Comparison of ENCODE assay signal across 8 cellular contexts in genomic region chr19:47032171-47032811, GRCh38. TPM values are rescaled to one million over a fixed set of nuclear protein-coding genes. Genes with fewer than 3 reads are reported as not detected.
A peak's percentile ranks its signal among the peaks of the same experiment; 100 is the strongest.
DNase-seq lines count a peak whose midpoint lies in the region; ATAC-seq and TF ChIP-seq lines count a peak whose summit lies in the region.

No MANE protein-coding gene starts in this region.

- ATAC-seq in lung (ENCODE audit: insufficient read depth, low FRiP score) (no peak), GM21528 (IDR thresholded peaks at IDR 0.05; ENCODE audit: low FRiP score, unreplicated experiment) (no peak), HG03521 (IDR thresholded peaks at IDR 0.05; ENCODE audit: unreplicated experiment) (no peak)

- intact Hi-C loops in breast epithelium (cut with DNase I; ENCODE audit: low total_unique reads): no loop called here

- no peaks in the 10 kb centered on the region for H3K9me3 ChIP-seq in breast epithelium
- peaks cover 0 to 4% of the 10 kb centered on the region in 2 donors for H3K9me3 ChIP-seq in lung (ENCODE audit: control insufficient read depth in 2 of 2, insufficient read depth in 1 of 2, low read length in 1 of 2)

- no peak overlapping the region for H3K4me3 ChIP-seq in LNCaP clone FGC (ENCODE audit: low read depth, low read length)
- H3K4me3 ChIP-seq in breast epithelium: no peak overlapping the region
- H3K4me3 ChIP-seq in lung: no peak overlapping the region

- no peaks in the 10 kb centered on the region for H3K4me1 ChIP-seq in breast epithelium
- H3K4me1 ChIP-seq in lung (ENCODE audit: control insufficient read depth in 2 of 2, insufficient read depth in 2 of 2, low read length in 2 of 2): peaks cover 0 to 2% of the 10 kb centered on the region in 2 donors

- WGBS in lung, 2 donors: 17 to 19% methylated on average over 17 of the region's 17 CpGs

- H3K27me3 ChIP-seq in breast epithelium (peaks cover 0 to 13% of the 10 kb centered on the region in 2 donors), lung (ENCODE audit: control insufficient read depth, insufficient read depth) (no peaks in the 10 kb centered on the region)

- H3K36me3 ChIP-seq in breast epithelium (no peaks in the 10 kb centered on the region), lung (ENCODE audit: control insufficient read depth in 2 of 2, insufficient read depth in 2 of 2, low read length in 2 of 2) (no peaks in the 10 kb centered on the region)

- TF ChIP-seq CTCF in LNCaP clone FGC (IDR thresholded peaks at IDR 0.05; ENCODE audit: control insufficient read depth, extremely low read depth, insufficient read depth): peak; percentile 69
- TF ChIP-seq CTCF in VCaP (conservative IDR thresholded peaks at IDR 0.05): peak; percentile 98
- peak in 2 of 3 donors; percentile 59 to 67 for TF ChIP-seq CTCF in breast epithelium (IDR thresholded peaks at IDR 0.05)
- peak; percentile 41 for TF ChIP-seq CTCF in lung (IDR thresholded peaks at IDR 0.05; ENCODE audit: control extremely low read depth, extremely low read depth)

- H3K27ac ChIP-seq in VCaP: no peak overlapping the region
- H3K27ac ChIP-seq in breast epithelium: no peak overlapping the region
- no peak overlapping the region for H3K27ac ChIP-seq in lung (ENCODE audit: low read depth in 1 of 2, low read length in 1 of 2)

- TF ChIP-seq POLR2A in breast epithelium (IDR thresholded peaks at IDR 0.05): no peak

- DNase-seq in DMS153 (lab: John Stamatoyannopoulos, UW) (peak; percentile 29), LNCaP clone FGC (ENCODE audit: low read depth) (no peak), breast epithelium (ENCODE audit: low spot score in 2 of 2) (no peak), lung (ENCODE audit: low spot score) (peak; percentile 39)
- peak; percentile 28 to 50 for DNase-seq in stimulated activated CD8-positive, alpha-beta memory T cell treated with anti-CD3 and anti-CD28 coated beads, Interleukin-4, amount 100 ng/mL, for 1 hour (ENCODE audit: low read depth in 2 of 2, low spot score in 1 of 2)

RNA-seq across cellular contexts. Expression of gene NPAS1, which starts 12.7 kb away (rescaled TPM):
- total RNA-seq in breast epithelium (1 to 10 TPM in 1 of 3 donors, not detected in 2; 2.5 TPM), lung (1 to 10 TPM in 1 of 2 donors, under 1 TPM in 1; 0.31 to 1.0 TPM)
- polyA plus RNA-seq in lung: 1 to 10 TPM in 1 of 2 donors, under 1 TPM in 1; 0.35 to 1.2 TPM

RNA-seq across cellular contexts. Expression of gene TMEM160, which starts 16.1 kb away (rescaled TPM):
- total RNA-seq in breast epithelium: 10 to 100 TPM; 31.1 to 45.7 (median 39.2) TPM
- 10 to 100 TPM; 12.4 to 42.4 TPM for total RNA-seq in lung
- 10 to 100 TPM; 10.1 to 54.4 TPM for polyA plus RNA-seq in lung

Comparison
In these comparisons a context has a peak if more than half of its experiments do, and no peak if none do; other contexts are left out.
1. DNase-seq: peak in DMS153 (single experiment), lung (single experiment) and stimulated activated CD8-positive, alpha-beta memory T cell treated with anti-CD3 and anti-CD28 coated beads, Interleukin-4, amount 100 ng/mL, for 1 hour (2 of 2); none in LNCaP clone FGC (single experiment) and breast epithelium (0 of 2).
2. CTCF ChIP-seq: peak in every context shown above with its lines; median percentile 98 in VCaP; 69 in LNCaP clone FGC; 63 in breast epithelium; 41 in lung.